ENCODE assay signal across 9 cellular contexts in the genomic region with DNA sequence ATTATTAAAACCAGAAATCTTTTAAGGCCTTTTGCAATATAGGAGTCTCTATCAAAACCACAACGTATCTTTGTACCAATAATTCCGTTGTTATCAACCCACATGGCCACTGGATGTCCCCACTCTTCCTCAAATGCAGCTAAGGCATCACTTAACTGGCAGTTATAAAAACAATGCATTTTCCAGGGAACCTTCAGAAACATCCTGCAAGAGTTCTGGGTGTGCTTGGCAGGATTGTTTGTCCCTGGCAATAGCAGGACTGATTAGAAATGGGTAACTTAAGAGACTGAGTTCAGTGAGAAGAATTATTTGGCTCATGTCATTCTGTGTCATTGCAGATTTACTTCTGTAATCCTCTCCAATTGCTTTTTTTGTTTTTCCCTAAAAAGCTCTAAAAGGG.
A peak's percentile ranks its signal among the peaks of the same experiment; 100 is the strongest.
DNase-seq lines count a peak whose midpoint lies in the region; ATAC-seq and TF ChIP-seq lines count a peak whose summit lies in the region.
"Had no signal": no experiment of that assay in that cellular context is flagged by ENCODE, and none has a peak within 500 bp of the region (broad histone marks: within the 10 kb centered on the region; RNA-seq: fewer than 3 reads in every experiment).

No MANE protein-coding gene starts in this region.

- no peak overlapping the region for H3K23ac ChIP-seq in trophoblast cell (ENCODE audit: low read length)

- H3K4me3 ChIP-seq in LNCaP clone FGC (ENCODE audit: low read depth, low read length) (no peak overlapping the region), fibroblast of pulmonary artery (replicated peaks; ENCODE audit: low read depth, low read length) (no peak overlapping the region), trophoblast cell (ENCODE audit: low read depth, low read length) (no peak overlapping the region)

- no peaks in the 10 kb centered on the region for H3K79me2 ChIP-seq in trophoblast cell (ENCODE audit: control insufficient read depth, insufficient read depth, low read length, poor library complexity)
- H3K79me2 ChIP-seq: parathyroid adenoma had no signal

- no peak overlapping the region for H3K18ac ChIP-seq in trophoblast cell (ENCODE audit: low read length)

- H4K8ac ChIP-seq in trophoblast cell (ENCODE audit: low read depth, low read length), result no peak overlapping the region

- H3K4me2 ChIP-seq in trophoblast cell (ENCODE audit: low read length), result no peak overlapping the region

- no peaks in the 10 kb centered on the region for H3K36me3 ChIP-seq in trophoblast cell (ENCODE audit: control insufficient read depth in 1 of 2, insufficient read depth in 2 of 2, low read length in 2 of 2)

- peaks cover 0 to 3% of the 10 kb centered on the region in 2 donors for H3K9me3 Mint-ChIP-seq in effector memory CD8-positive, alpha-beta T cell

- H3K4me1 ChIP-seq in trophoblast cell (ENCODE audit: control insufficient read depth in 1 of 2, insufficient read depth in 2 of 2, low read length in 2 of 2), result no peaks in the 10 kb centered on the region
- H3K4me1 ChIP-seq: parathyroid adenoma had no signal

- H3K4me3 Mint-ChIP-seq in effector memory CD8-positive, alpha-beta T cell, result no peak overlapping the region

- no peak overlapping the region for H2AFZ ChIP-seq in trophoblast cell (ENCODE audit: insufficient read depth, low read length, poor library complexity)
- H2AFZ ChIP-seq: parathyroid adenoma had no signal

- no peak overlapping the region for H3K27ac Mint-ChIP-seq in effector memory CD8-positive, alpha-beta T cell

- H3K4me1 Mint-ChIP-seq in effector memory CD8-positive, alpha-beta T cell (ENCODE audit: low read depth in 2 of 2), result no peaks in the 10 kb centered on the region

- peak; percentile 26 for DNase-seq in G401 (ENCODE audit: low spot score)
- peak; percentile 30 for DNase-seq in LNCaP clone FGC (ENCODE audit: low read depth)
- peak; percentile 70 for DNase-seq in RKO (ENCODE audit: low spot score)
- peak; percentile 78 for DNase-seq in fibroblast of pulmonary artery (ENCODE audit: low read depth)
- peak; percentile 4 to 62 for DNase-seq in trophoblast cell
- DNase-seq in activated effector memory CD4-positive, alpha-beta T cell treated with anti-CD3 and anti-CD28 coated beads, Interleukin-2, amount 50 U/mL, for 16 hours, result no peak
- no peak for DNase-seq in effector memory CD8-positive, alpha-beta T cell

- H2AK5ac ChIP-seq in trophoblast cell (ENCODE audit: low read length), result no peak overlapping the region

- no peaks in the 10 kb centered on the region for H3K79me1 ChIP-seq in trophoblast cell (ENCODE audit: low read length)

- no CpG with 5 or more reads among the region's 2 CpGs for WGBS in trophoblast cell (ENCODE audit: extremely low coverage, insufficient coverage, insufficient read length)

- no peak overlapping the region for H3K27ac ChIP-seq in trophoblast cell (ENCODE audit: low read depth, low read length)
- H3K27ac ChIP-seq: parathyroid adenoma had no signal

- no peak for ATAC-seq in HG03469 (IDR thresholded peaks at IDR 0.05; ENCODE audit: unreplicated experiment)
- no peak for ATAC-seq in effector memory CD8-positive, alpha-beta T cell (replicated peaks)

- no peak overlapping the region for H2BK12ac ChIP-seq in trophoblast cell (ENCODE audit: low read length)

- H3K27me3 ChIP-seq in trophoblast cell (ENCODE audit: insufficient read depth, low read length), result no peaks in the 10 kb centered on the region

- no peak overlapping the region for H3K14ac ChIP-seq in trophoblast cell (ENCODE audit: low read length)

- H3K4ac ChIP-seq in trophoblast cell (ENCODE audit: low read depth, low read length), result no peak overlapping the region

- TF ChIP-seq CTCF in LNCaP clone FGC (IDR thresholded peaks at IDR 0.05; ENCODE audit: control insufficient read depth, extremely low read depth, insufficient read depth) (peak; percentile 86), fibroblast of pulmonary artery (IDR thresholded peaks at IDR 0.05; ENCODE audit: low read length, missing control alignments) (peak; percentile 65)

- no peak overlapping the region for H4K91ac ChIP-seq in trophoblast cell (ENCODE audit: low read depth, low read length)

- in situ Hi-C loops in G401 (cut with HindIII; ENCODE audit: low sequenced_read_pairs), result no loop called here

- H3K9ac ChIP-seq in trophoblast cell (ENCODE audit: low read length), result no peak overlapping the region
- H3K9ac ChIP-seq: parathyroid adenoma had no signal

- H4K12ac ChIP-seq in trophoblast cell (ENCODE audit: low read depth, low read length), result no peak overlapping the region

- H3K27me3 Mint-ChIP-seq in effector memory CD8-positive, alpha-beta T cell, result no peaks in the 10 kb centered on the region

- no peaks in the 10 kb centered on the region for H3K9me3 ChIP-seq in trophoblast cell (ENCODE audit: insufficient read depth, low read depth, low read length)

- H3K36me3 Mint-ChIP-seq in effector memory CD8-positive, alpha-beta T cell (ENCODE audit: insufficient read depth), result no peaks in the 10 kb centered on the region

- no peak overlapping the region for H2BK120ac ChIP-seq in trophoblast cell (ENCODE audit: insufficient read depth, low read length, poor library complexity)

- H2BK5ac ChIP-seq in trophoblast cell (ENCODE audit: low read depth, low read length, poor library complexity), result no peak overlapping the region

Comparison
In these comparisons a context has a peak if more than half of its experiments do, and no peak if none do; other contexts are left out.
1. DNase-seq: peak in G401 (single experiment), LNCaP clone FGC (single experiment), RKO (single experiment), fibroblast of pulmonary artery (single experiment) and trophoblast cell (2 of 2); none in activated effector memory CD4-positive, alpha-beta T cell treated with anti-CD3 and anti-CD28 coated beads, Interleukin-2, amount 50 U/mL, for 16 hours (single experiment) and effector memory CD8-positive, alpha-beta T cell (0 of 3).